26 cellular contexts compared by ENCODE assay signal in genomic region chr12:88814789-88815188, GRCh38.
"Had no signal": no experiment of that assay in that cellular context is flagged by ENCODE, and none has a peak within 500 bp of the region (broad histone marks: within the 10 kb centered on the region; RNA-seq: fewer than 3 reads in every experiment).

No MANE protein-coding gene starts in this region.

- H3K4me3 ChIP-seq: stomach, suprapubic skin, testis, thoracic aorta, thyroid gland, tibial artery, tibial nerve, transverse colon, upper lobe of left lung, upper lobe of right lung, uterus, vagina had no signal

- ATAC-seq: stimulated activated effector memory CD8-positive, alpha-beta T cell treated with anti-CD3 and anti-CD28 coated beads, Interleukin-12 subunit alpha, Interleukin-12 subunit beta, amount 100 ng/mL, for 72 hours; stimulated activated memory B cell treated with anti-CD40 and anti-IgM and Interleukin-4, amounts not matched to agents 10 μg/mL and 1 μg/mL and 100 μg/mL, for 72 hours; stimulated activated naive B cell treated with anti-CD40 and anti-IgM and Interleukin-4, amounts not matched to agents 10 μg/mL and 1 μg/mL and 100 μg/mL, for 72 hours; stimulated activated naive CD8-positive, alpha-beta T cell treated with anti-CD3 and anti-CD28 coated beads, Interleukin-15, amount 100 ng/mL, for 72 hours; stimulated activated naive CD8-positive, alpha-beta T cell treated with anti-CD3 and anti-CD28 coated beads, Interleukin-15, Interleukin-2, amounts not matched to agents 100 U/mL and 50 U/mL, for 24 hours; upper lobe of right lung had no signal

- H3K27ac ChIP-seq: suprapubic skin, testis, thoracic aorta, thyroid gland, tibial artery, tibial nerve, transverse colon, upper lobe of right lung, uterus, vagina had no signal

- H3K27me3 ChIP-seq: stomach, suprapubic skin, testis, thyroid gland, tibial artery, tibial nerve, transverse colon, upper lobe of left lung, upper lobe of right lung, uterus, vagina had no signal

- H3K4me1 ChIP-seq: testis, thyroid gland, tibial artery, tibial nerve, upper lobe of right lung, uterus, vagina had no signal

- H3K9me3 ChIP-seq: stomach, suprapubic skin, testis, thoracic aorta, thyroid gland, tibial artery, tibial nerve, transverse colon, upper lobe of left lung, upper lobe of right lung, uterus, vagina had no signal

- H3K36me3 ChIP-seq: stomach, suprapubic skin, thoracic aorta, thyroid gland, tibial artery, tibial nerve, transverse colon, upper lobe of left lung, upper lobe of right lung, uterus, vagina had no signal

- DNase-seq: stimulated activated CD4-positive, alpha-beta T cell treated with anti-CD3 and anti-CD28 coated beads, Interleukin-2, amount 100 ng/mL, for 48 hours; stimulated activated CD4-positive, alpha-beta T cell treated with anti-CD3 and anti-CD28 coated beads, Interleukin-4, amount 100 ng/mL, for 1 hour; stimulated activated CD4-positive, alpha-beta T cell treated with anti-CD3 and anti-CD28 coated beads, Interleukin-4, amount 100 ng/mL, for 24 hours; stimulated activated CD4-positive, alpha-beta T cell treated with anti-CD3 and anti-CD28 coated beads, Interleukin-4, amount 100 ng/mL, for 4 hours; stimulated activated CD8-positive, alpha-beta memory T cell treated with anti-CD3 and anti-CD28 coated beads, Interleukin-4, amount 100 ng/mL, for 48 hours; stimulated activated naive B cell treated with anti-CD40 and anti-IgM and Interleukin-4, amounts not matched to agents 10 μg/mL and 1 μg/mL and 100 μg/mL, for 72 hours; stimulated activated naive CD4-positive, alpha-beta T cell; stimulated activated naive CD4-positive, alpha-beta T cell treated with Interleukin-2 at 50 U/mL for 16 hours; stimulated activated naive CD8-positive, alpha-beta T cell treated with anti-CD3 and anti-CD28 coated beads, Interleukin-15, amount 100 ng/mL, for 72 hours; stimulated activated naive CD8-positive, alpha-beta T cell treated with anti-CD3 and anti-CD28 coated beads, Interleukin-15, Interleukin-2, amounts not matched to agents 100 U/mL and 50 U/mL, for 24 hours; stomach; substantia nigra; testis; thyroid gland; tibial artery; transverse colon; trophoblast cell; upper lobe of left lung; upper lobe of right lung; uterus had no signal
